In the genomic region with DNA sequence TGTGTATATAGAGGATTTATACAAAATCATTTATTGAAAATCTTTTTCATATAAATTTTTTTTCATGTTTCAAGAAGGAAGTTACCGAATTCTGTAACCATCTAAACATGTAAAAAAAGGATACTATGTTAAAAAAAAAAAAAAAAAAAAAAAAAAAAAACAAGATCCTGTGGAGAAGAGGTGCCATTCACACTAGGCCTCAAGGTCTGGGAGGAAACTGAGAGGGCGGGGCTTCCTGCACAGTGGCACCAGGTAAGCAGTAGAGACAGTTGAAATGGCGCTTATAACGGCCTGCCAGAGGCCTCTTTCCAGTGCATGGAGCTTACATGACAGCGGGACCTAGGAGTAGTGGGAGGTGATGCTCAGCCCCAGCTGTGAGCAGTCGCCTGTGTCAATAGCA, we compare ENCODE assay signal across 1 cellular context.
TF ChIP-seq lines count a peak whose summit lies in the region.

No MANE protein-coding gene starts in this region.

TF ChIP-seq in IMR-90, 13 proteins besides CTCF, POLR2A, EP300 and RAD21:
- TF ChIP-seq RFX5 (IDR thresholded peaks at IDR 0.05; ENCODE audit: low read depth, low read length), result no peak
- no peak for TF ChIP-seq CHD1 (IDR thresholded peaks at IDR 0.05; ENCODE audit: low read depth, low read length)
- TF ChIP-seq CEBPB (IDR thresholded peaks at IDR 0.05; ENCODE audit: low read depth, low read length), result no peak
- no peak for TF ChIP-seq NFE2L2 (IDR thresholded peaks at IDR 0.05; ENCODE audit: low read depth, low read length)
- TF ChIP-seq BHLHE40 (IDR thresholded peaks at IDR 0.05; ENCODE audit: low read depth, low read length), result no peak
- no peak for TF ChIP-seq FOS (IDR thresholded peaks at IDR 0.05; ENCODE audit: low read depth, low read length)
- TF ChIP-seq RCOR1 (IDR thresholded peaks at IDR 0.05; ENCODE audit: insufficient replicate concordance, low read length), result no peak
- TF ChIP-seq MXI1 (IDR thresholded peaks at IDR 0.05; ENCODE audit: borderline replicate concordance, low read depth, low read length), result no peak
- TF ChIP-seq MAFK (IDR thresholded peaks at IDR 0.05; ENCODE audit: low read depth, low read length), result no peak
- TF ChIP-seq SMC3 (IDR thresholded peaks at IDR 0.05; ENCODE audit: low read depth, low read length), result no peak
- TF ChIP-seq MAZ (IDR thresholded peaks at IDR 0.05; ENCODE audit: borderline replicate concordance, low read depth, low read length), result no peak
- TF ChIP-seq, protein P1, sequence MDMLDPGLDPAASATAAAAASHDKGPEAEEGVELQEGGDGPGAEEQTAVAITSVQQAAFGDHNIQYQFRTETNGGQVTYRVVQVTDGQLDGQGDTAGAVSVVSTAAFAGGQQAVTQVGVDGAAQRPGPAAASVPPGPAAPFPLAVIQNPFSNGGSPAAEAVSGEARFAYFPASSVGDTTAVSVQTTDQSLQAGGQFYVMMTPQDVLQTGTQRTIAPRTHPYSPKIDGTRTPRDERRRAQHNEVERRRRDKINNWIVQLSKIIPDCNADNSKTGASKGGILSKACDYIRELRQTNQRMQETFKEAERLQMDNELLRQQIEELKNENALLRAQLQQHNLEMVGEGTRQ (IDR thresholded peaks at IDR 0.05; ENCODE audit: low read depth, low read length), result no peak
- TF ChIP-seq, protein P2, sequence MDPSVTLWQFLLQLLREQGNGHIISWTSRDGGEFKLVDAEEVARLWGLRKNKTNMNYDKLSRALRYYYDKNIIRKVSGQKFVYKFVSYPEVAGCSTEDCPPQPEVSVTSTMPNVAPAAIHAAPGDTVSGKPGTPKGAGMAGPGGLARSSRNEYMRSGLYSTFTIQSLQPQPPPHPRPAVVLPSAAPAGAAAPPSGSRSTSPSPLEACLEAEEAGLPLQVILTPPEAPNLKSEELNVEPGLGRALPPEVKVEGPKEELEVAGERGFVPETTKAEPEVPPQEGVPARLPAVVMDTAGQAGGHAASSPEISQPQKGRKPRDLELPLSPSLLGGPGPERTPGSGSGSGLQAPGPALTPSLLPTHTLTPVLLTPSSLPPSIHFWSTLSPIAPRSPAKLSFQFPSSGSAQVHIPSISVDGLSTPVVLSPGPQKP (IDR thresholded peaks at IDR 0.05; ENCODE audit: borderline replicate concordance, low read depth, low read length), result no peak
